In genomic region chr5:112192072-112192471, GRCh38 we compare ENCODE assay signal across 26 cellular contexts.
"Had no signal": no experiment of that assay in that cellular context is flagged by ENCODE, and none has a peak within 500 bp of the region (broad histone marks: within the 10 kb centered on the region; RNA-seq: fewer than 3 reads in every experiment).

No MANE protein-coding gene starts in this region.

- FAIRE-seq: astrocyte, frontal cortex had no signal

- H3K4me3 ChIP-seq: coronary artery, dorsolateral prefrontal cortex had no signal

- H3K27ac ChIP-seq: brain microvascular endothelial cell, coronary artery, dorsolateral prefrontal cortex, WERI-Rb-1 had no signal

- H3K27me3 ChIP-seq: brain microvascular endothelial cell, dorsolateral prefrontal cortex had no signal

- ATAC-seq: activated CD4-positive, CD25-positive, alpha-beta regulatory T cell treated with anti-CD3 and anti-CD28 coated beads, Interleukin-2, amount 50 U/mL, for 24 hours; activated CD8-positive, alpha-beta T cell treated with anti-CD3 and anti-CD28 coated beads for 36 hours; activated T-cell treated with anti-CD3 and anti-CD28 coated beads, Interleukin-2, amount 50 U/mL, for 4 hours; activated T-helper 17 cell treated with anti-CD3 and anti-CD28 coated beads, Interleukin-2, amount 50 U/mL, for 72 hours; esophagus mucosa had no signal

- DNase-seq: activated B cell treated with CpG ODN at 0.5 μM for 24 hours; activated CD4-positive, alpha-beta T cell treated with anti-CD3 and anti-CD28 coated beads for 48 hours; activated CD4-positive, alpha-beta T cell treated with anti-CD3 and anti-CD28 coated beads, Interleukin-2, amount 50 U/mL, for 1 hour; activated CD4-positive, alpha-beta T cell treated with anti-CD3 and anti-CD28 coated beads, Interleukin-2, amount 50 U/mL, for 48 hours; activated CD8-positive, alpha-beta memory T cell treated with anti-CD3 and anti-CD28 coated beads for 24 hours; activated CD8-positive, alpha-beta T cell treated with anti-CD3 and anti-CD28 coated beads for 36 hours; activated effector memory CD4-positive, alpha-beta T cell treated with Interleukin-2 at 50 U/mL for 16 hours; activated gamma-delta T cell treated with Interleukin-2 at 50 U/mL for 16 hours; activated naive CD4-positive, alpha-beta T cell treated with anti-CD3 and anti-CD28 coated beads, Interleukin-2, amount 50 U/mL, for 16 hours; activated naive CD4-positive, alpha-beta T cell treated with Interleukin-2 at 50 U/mL for 16 hours; activated T-cell treated with anti-CD3 and anti-CD28 coated beads, Interleukin-2, amount 50 U/mL, for 4 hours; amniotic stem cell; brain microvascular endothelial cell; dorsolateral prefrontal cortex; effector memory CD4-positive, alpha-beta T cell; endodermal cell; foreskin fibroblast; head of caudate nucleus; T1000; WERI-Rb-1 had no signal

- H3K36me3 ChIP-seq: brain microvascular endothelial cell, WERI-Rb-1 had no signal
